In the genomic region with DNA sequence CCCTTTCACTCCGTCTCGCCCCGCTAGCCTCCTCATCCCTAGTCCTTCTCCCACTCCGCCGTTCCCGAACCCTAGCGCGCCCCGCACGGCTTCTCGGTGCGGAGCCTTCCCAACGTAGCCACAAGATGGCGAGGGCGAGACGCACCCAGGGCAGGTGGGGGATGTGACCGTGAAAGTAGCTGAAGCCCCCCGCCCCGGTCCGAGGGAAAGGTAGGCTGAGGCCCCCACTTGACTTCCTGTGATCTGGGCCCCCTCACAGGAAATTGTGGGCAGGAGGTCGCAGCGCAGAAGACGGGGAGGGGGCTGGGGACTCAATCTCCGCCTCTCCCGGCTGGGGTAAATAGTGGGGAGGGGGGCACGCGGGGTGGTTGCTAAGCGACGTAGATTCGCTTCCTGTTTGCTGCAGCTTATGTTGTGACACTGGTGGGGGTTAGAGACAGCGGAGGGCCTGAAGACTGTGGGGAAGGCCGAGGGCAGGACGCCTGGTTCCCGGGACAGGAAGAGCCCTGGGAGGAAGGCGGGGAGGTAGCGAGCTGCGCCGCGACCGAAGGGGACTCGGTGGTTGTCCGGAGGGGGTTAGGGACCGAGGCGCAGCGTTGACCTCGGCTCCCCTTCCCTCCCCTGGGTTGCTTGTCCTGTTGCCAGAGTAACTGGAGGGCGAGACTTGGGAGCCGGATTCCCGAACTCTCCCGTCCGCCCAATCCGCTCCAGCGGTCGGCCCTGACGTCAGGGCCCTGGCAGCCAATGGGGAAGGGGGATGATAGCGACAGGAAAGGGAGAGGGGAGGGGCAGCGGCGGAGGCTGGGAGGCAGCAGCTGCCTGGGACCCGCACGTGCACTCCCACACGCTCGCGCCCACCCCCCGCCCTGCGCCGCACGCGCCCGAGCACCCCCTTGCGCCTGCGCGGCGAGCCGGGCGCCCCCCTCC, we compare ENCODE assay signal across 1 cellular context.
TF ChIP-seq lines count a peak whose summit lies in the region.

No MANE protein-coding gene starts in this region.

TF ChIP-seq in HepG2, 621 proteins besides CTCF, POLR2A, EP300 and RAD21 (continued from another document and continues in another):
- TF ChIP-seq, protein P1, sequence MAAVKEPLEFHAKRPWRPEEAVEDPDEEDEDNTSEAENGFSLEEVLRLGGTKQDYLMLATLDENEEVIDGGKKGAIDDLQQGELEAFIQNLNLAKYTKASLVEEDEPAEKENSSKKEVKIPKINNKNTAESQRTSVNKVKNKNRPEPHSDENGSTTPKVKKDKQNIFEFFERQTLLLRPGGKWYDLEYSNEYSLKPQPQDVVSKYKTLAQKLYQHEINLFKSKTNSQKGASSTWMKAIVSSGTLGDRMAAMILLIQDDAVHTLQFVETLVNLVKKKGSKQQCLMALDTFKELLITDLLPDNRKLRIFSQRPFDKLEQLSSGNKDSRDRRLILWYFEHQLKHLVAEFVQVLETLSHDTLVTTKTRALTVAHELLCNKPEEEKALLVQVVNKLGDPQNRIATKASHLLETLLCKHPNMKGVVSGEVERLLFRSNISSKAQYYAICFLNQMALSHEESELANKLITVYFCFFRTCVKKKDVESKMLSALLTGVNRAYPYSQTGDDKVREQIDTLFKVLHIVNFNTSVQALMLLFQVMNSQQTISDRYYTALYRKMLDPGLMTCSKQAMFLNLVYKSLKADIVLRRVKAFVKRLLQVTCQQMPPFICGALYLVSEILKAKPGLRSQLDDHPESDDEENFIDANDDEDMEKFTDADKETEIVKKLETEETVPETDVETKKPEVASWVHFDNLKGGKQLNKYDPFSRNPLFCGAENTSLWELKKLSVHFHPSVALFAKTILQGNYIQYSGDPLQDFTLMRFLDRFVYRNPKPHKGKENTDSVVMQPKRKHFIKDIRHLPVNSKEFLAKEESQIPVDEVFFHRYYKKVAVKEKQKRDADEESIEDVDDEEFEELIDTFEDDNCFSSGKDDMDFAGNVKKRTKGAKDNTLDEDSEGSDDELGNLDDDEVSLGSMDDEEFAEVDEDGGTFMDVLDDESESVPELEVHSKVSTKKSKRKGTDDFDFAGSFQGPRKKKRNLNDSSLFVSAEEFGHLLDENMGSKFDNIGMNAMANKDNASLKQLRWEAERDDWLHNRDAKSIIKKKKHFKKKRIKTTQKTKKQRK (IDR thresholded peaks at IDR 0.05; ENCODE audit: low read length) = no peak
- 0 out of 2 replicates have a peak, but pooled peaks have one; percentile 61 for TF ChIP-seq ZNF749 (CRISPR knock-in tag; IDR thresholded peaks at IDR 0.05; ENCODE audit: borderline replicate concordance)
- no peak for TF ChIP-seq JDP2 (CRISPR knock-in tag; IDR thresholded peaks at IDR 0.05; ENCODE audit: borderline replicate concordance)
- TF ChIP-seq ZNF737 (CRISPR knock-in tag; IDR thresholded peaks at IDR 0.05; ENCODE audit: borderline replicate concordance) = no peak
- TF ChIP-seq, protein P2, sequence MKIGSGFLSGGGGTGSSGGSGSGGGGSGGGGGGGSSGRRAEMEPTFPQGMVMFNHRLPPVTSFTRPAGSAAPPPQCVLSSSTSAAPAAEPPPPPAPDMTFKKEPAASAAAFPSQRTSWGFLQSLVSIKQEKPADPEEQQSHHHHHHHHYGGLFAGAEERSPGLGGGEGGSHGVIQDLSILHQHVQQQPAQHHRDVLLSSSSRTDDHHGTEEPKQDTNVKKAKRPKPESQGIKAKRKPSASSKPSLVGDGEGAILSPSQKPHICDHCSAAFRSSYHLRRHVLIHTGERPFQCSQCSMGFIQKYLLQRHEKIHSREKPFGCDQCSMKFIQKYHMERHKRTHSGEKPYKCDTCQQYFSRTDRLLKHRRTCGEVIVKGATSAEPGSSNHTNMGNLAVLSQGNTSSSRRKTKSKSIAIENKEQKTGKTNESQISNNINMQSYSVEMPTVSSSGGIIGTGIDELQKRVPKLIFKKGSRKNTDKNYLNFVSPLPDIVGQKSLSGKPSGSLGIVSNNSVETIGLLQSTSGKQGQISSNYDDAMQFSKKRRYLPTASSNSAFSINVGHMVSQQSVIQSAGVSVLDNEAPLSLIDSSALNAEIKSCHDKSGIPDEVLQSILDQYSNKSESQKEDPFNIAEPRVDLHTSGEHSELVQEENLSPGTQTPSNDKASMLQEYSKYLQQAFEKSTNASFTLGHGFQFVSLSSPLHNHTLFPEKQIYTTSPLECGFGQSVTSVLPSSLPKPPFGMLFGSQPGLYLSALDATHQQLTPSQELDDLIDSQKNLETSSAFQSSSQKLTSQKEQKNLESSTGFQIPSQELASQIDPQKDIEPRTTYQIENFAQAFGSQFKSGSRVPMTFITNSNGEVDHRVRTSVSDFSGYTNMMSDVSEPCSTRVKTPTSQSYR (CRISPR knock-in tag; IDR thresholded peaks at IDR 0.05; ENCODE audit: borderline replicate concordance) = peak; percentile 74; the same call in 1 of the 2 replicates
- TF ChIP-seq SKI (IDR thresholded peaks at IDR 0.05; ENCODE audit: partially characterized antibody) = peak; percentile 13
- TF ChIP-seq EED (CRISPR knock-in tag; IDR thresholded peaks at IDR 0.05) = 0 out of 2 replicates have a peak, but pooled peaks have one; percentile 82
- TF ChIP-seq SMAD9 (CRISPR knock-in tag; IDR thresholded peaks at IDR 0.05) = no peak
- TF ChIP-seq, protein P3, sequence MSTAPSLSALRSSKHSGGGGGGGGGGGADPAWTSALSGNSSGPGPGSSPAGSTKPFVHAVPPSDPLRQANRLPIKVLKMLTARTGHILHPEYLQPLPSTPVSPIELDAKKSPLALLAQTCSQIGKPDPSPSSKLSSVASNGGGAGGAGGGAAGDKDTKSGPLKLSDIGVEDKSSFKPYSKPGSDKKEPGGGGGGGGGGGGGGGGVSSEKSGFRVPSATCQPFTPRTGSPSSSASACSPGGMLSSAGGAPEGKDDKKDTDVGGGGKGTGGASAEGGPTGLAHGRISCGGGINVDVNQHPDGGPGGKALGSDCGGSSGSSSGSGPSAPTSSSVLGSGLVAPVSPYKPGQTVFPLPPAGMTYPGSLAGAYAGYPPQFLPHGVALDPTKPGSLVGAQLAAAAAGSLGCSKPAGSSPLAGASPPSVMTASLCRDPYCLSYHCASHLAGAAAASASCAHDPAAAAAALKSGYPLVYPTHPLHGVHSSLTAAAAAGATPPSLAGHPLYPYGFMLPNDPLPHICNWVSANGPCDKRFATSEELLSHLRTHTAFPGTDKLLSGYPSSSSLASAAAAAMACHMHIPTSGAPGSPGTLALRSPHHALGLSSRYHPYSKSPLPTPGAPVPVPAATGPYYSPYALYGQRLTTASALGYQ (CRISPR knock-in tag; IDR thresholded peaks at IDR 0.05) = peak; percentile 20; the same call in 1 of the 2 replicates
- peak; percentile 40; the same call in 1 of the 2 replicates for TF ChIP-seq TBX3 (IDR thresholded peaks at IDR 0.05; ENCODE audit: borderline replicate concordance)
- TF ChIP-seq ATAD3A (CRISPR knock-in tag; IDR thresholded peaks at IDR 0.05) = 0 out of 2 replicates have a peak, but pooled peaks have one; percentile 14
- TF ChIP-seq MED13 (CRISPR knock-in tag; IDR thresholded peaks at IDR 0.05) = peak; percentile 47; the same call in 1 of the 2 replicates
- no peak for TF ChIP-seq SYNCRIP (IDR thresholded peaks at IDR 0.05; ENCODE audit: insufficient read depth, low read depth, low read length)
- TF ChIP-seq, protein P4, sequence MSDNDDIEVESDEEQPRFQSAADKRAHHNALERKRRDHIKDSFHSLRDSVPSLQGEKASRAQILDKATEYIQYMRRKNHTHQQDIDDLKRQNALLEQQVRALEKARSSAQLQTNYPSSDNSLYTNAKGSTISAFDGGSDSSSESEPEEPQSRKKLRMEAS (IDR thresholded peaks at IDR 0.05) = peak; percentile 94
- TF ChIP-seq NFIC (IDR thresholded peaks at IDR 0.05; ENCODE audit: low read length) = no peak
- 0 out of 2 replicates have a peak, but pooled peaks have one; percentile 6 for TF ChIP-seq NR2F2 (IDR thresholded peaks at IDR 0.05; ENCODE audit: borderline replicate concordance, low read depth)
- peak; percentile 88 for TF ChIP-seq CREB1 (IDR thresholded peaks at IDR 0.05)
- TF ChIP-seq CREB1 (CRISPR knock-in tag; IDR thresholded peaks at IDR 0.05) = peak; percentile 90
- TF ChIP-seq, protein P5, sequence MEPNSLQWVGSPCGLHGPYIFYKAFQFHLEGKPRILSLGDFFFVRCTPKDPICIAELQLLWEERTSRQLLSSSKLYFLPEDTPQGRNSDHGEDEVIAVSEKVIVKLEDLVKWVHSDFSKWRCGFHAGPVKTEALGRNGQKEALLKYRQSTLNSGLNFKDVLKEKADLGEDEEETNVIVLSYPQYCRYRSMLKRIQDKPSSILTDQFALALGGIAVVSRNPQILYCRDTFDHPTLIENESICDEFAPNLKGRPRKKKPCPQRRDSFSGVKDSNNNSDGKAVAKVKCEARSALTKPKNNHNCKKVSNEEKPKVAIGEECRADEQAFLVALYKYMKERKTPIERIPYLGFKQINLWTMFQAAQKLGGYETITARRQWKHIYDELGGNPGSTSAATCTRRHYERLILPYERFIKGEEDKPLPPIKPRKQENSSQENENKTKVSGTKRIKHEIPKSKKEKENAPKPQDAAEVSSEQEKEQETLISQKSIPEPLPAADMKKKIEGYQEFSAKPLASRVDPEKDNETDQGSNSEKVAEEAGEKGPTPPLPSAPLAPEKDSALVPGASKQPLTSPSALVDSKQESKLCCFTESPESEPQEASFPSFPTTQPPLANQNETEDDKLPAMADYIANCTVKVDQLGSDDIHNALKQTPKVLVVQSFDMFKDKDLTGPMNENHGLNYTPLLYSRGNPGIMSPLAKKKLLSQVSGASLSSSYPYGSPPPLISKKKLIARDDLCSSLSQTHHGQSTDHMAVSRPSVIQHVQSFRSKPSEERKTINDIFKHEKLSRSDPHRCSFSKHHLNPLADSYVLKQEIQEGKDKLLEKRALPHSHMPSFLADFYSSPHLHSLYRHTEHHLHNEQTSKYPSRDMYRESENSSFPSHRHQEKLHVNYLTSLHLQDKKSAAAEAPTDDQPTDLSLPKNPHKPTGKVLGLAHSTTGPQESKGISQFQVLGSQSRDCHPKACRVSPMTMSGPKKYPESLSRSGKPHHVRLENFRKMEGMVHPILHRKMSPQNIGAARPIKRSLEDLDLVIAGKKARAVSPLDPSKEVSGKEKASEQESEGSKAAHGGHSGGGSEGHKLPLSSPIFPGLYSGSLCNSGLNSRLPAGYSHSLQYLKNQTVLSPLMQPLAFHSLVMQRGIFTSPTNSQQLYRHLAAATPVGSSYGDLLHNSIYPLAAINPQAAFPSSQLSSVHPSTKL (CRISPR knock-in tag; IDR thresholded peaks at IDR 0.05) = peak; percentile 44; the same call in 1 of the 2 replicates
- TF ChIP-seq BCL6 (CRISPR knock-in tag; IDR thresholded peaks at IDR 0.05) = peak; percentile 35; the same call in 1 of the 2 replicates
- peak; percentile 10; the same call in 1 of the 2 replicates for TF ChIP-seq ZNF547 (CRISPR knock-in tag; IDR thresholded peaks at IDR 0.05)
- TF ChIP-seq, protein P6, sequence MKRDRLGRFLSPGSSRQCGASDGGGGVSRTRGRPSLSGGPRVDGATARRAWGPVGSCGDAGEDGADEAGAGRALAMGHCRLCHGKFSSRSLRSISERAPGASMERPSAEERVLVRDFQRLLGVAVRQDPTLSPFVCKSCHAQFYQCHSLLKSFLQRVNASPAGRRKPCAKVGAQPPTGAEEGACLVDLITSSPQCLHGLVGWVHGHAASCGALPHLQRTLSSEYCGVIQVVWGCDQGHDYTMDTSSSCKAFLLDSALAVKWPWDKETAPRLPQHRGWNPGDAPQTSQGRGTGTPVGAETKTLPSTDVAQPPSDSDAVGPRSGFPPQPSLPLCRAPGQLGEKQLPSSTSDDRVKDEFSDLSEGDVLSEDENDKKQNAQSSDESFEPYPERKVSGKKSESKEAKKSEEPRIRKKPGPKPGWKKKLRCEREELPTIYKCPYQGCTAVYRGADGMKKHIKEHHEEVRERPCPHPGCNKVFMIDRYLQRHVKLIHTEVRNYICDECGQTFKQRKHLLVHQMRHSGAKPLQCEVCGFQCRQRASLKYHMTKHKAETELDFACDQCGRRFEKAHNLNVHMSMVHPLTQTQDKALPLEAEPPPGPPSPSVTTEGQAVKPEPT (CRISPR knock-in tag; IDR thresholded peaks at IDR 0.05; ENCODE audit: low read depth) = 0 out of 2 replicates have a peak, but pooled peaks have one; percentile 12
- 0 out of 2 replicates have a peak, but pooled peaks have one; percentile 25 for TF ChIP-seq KDM4B (CRISPR knock-in tag; IDR thresholded peaks at IDR 0.05)
- TF ChIP-seq HNRNPL (IDR thresholded peaks at IDR 0.05; ENCODE audit: low read depth, low read length) = no peak
- TF ChIP-seq, protein P7, sequence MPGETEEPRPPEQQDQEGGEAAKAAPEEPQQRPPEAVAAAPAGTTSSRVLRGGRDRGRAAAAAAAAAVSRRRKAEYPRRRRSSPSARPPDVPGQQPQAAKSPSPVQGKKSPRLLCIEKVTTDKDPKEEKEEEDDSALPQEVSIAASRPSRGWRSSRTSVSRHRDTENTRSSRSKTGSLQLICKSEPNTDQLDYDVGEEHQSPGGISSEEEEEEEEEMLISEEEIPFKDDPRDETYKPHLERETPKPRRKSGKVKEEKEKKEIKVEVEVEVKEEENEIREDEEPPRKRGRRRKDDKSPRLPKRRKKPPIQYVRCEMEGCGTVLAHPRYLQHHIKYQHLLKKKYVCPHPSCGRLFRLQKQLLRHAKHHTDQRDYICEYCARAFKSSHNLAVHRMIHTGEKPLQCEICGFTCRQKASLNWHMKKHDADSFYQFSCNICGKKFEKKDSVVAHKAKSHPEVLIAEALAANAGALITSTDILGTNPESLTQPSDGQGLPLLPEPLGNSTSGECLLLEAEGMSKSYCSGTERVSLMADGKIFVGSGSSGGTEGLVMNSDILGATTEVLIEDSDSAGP (CRISPR knock-in tag; IDR thresholded peaks at IDR 0.05; ENCODE audit: borderline replicate concordance) = peak; percentile 81; the same call in 1 of the 2 replicates
- TF ChIP-seq, protein P8, sequence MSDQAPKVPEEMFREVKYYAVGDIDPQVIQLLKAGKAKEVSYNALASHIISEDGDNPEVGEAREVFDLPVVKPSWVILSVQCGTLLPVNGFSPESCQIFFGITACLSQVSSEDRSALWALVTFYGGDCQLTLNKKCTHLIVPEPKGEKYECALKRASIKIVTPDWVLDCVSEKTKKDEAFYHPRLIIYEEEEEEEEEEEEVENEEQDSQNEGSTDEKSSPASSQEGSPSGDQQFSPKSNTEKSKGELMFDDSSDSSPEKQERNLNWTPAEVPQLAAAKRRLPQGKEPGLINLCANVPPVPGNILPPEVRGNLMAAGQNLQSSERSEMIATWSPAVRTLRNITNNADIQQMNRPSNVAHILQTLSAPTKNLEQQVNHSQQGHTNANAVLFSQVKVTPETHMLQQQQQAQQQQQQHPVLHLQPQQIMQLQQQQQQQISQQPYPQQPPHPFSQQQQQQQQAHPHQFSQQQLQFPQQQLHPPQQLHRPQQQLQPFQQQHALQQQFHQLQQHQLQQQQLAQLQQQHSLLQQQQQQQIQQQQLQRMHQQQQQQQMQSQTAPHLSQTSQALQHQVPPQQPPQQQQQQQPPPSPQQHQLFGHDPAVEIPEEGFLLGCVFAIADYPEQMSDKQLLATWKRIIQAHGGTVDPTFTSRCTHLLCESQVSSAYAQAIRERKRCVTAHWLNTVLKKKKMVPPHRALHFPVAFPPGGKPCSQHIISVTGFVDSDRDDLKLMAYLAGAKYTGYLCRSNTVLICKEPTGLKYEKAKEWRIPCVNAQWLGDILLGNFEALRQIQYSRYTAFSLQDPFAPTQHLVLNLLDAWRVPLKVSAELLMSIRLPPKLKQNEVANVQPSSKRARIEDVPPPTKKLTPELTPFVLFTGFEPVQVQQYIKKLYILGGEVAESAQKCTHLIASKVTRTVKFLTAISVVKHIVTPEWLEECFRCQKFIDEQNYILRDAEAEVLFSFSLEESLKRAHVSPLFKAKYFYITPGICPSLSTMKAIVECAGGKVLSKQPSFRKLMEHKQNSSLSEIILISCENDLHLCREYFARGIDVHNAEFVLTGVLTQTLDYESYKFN (CRISPR knock-in tag; conservative IDR thresholded peaks at IDR 0.05) = peak; percentile 47
- TF ChIP-seq NFYC (CRISPR knock-in tag; IDR thresholded peaks at IDR 0.05) = peak; percentile 86
- no peak for TF ChIP-seq LCORL (IDR thresholded peaks at IDR 0.05)
- peak; percentile 33; the same call in 1 of the 2 replicates for TF ChIP-seq LCORL (CRISPR knock-in tag; IDR thresholded peaks at IDR 0.05)
- no peak for TF ChIP-seq SAFB2 (CRISPR knock-in tag; IDR thresholded peaks at IDR 0.05; ENCODE audit: borderline replicate concordance, low read depth)
- TF ChIP-seq SMAD3 (CRISPR knock-in tag; IDR thresholded peaks at IDR 0.05) = no peak
- TF ChIP-seq NR2F1 (CRISPR knock-in tag; IDR thresholded peaks at IDR 0.05) = peak in 1 of 2 experiments; percentile 31; a peak in 1 of 4 replicates
- 0 out of 2 replicates have a peak, but pooled peaks have one; percentile 10 for TF ChIP-seq ZNF431 (CRISPR knock-in tag; IDR thresholded peaks at IDR 0.05; ENCODE audit: borderline replicate concordance, low read depth)
